In genomic region chr11:45412521-45412920, GRCh38 we compare ENCODE assay signal across 1 cellular context.
TF ChIP-seq lines count a peak whose summit lies in the region.

No MANE protein-coding gene starts in this region.

TF ChIP-seq in GM23338, 12 proteins besides CTCF, POLR2A, EP300 and RAD21 (continued from another document):
- no peak for TF ChIP-seq EZH2 (IDR thresholded peaks at IDR 0.05; ENCODE audit: low read depth, unreplicated experiment)
- no peak for TF ChIP-seq STAT1 (IDR thresholded peaks at IDR 0.05; ENCODE audit: unreplicated experiment)
- TF ChIP-seq ZNF462 (CRISPR knock-in tag; IDR thresholded peaks at IDR 0.05), result no peak
- TF ChIP-seq NANOG (IDR thresholded peaks at IDR 0.05; ENCODE audit: borderline replicate concordance), result no peak
- no peak for TF ChIP-seq JUNB (IDR thresholded peaks at IDR 0.05; ENCODE audit: unreplicated experiment)
- no peak for TF ChIP-seq ZNF331 (CRISPR knock-in tag; IDR thresholded peaks at IDR 0.05; ENCODE audit: low read depth)
- TF ChIP-seq EZH2phosphoT487 (IDR thresholded peaks at IDR 0.05; ENCODE audit: unreplicated experiment), result no peak
- no peak for TF ChIP-seq ZNF114 (CRISPR knock-in tag; IDR thresholded peaks at IDR 0.05)
- no peak for TF ChIP-seq ETS1 (IDR thresholded peaks at IDR 0.05)
- no peak for TF ChIP-seq CREB1 (CRISPR knock-in tag; IDR thresholded peaks at IDR 0.05; ENCODE audit: low read depth)
TF ChIP-seq in GM23338: peak in this region for 0.
